Comparison of ENCODE assay signal across 22 cellular contexts in the genomic region with DNA sequence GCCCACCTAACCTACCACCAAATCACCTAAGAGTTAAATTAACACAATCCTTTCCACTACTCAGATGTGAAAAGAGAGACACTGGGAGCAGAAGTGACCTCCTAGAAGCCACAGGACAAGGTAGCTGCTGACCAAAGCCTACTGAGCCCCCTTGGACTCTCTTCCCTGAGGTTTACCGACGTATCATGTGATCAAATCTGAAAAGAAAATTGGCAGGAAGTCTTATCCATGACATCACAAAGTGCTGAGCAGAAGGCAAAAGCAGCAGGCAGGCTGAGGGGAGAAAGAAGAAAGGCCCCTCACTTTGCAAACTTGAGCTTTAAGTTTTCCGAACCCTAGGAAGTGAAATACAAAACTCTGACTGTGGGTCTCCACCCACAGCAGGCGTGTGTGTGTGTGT. TPM values are rescaled to one million over a fixed set of nuclear protein-coding genes. Genes with fewer than 3 reads are reported as not detected.
A peak's percentile ranks its signal among the peaks of the same experiment; 100 is the strongest.
DNase-seq lines count a peak whose midpoint lies in the region; ATAC-seq, FAIRE-seq and TF ChIP-seq lines count a peak whose summit lies in the region.
"Had no signal": no experiment of that assay in that cellular context is flagged by ENCODE, and none has a peak within 500 bp of the region (broad histone marks: within the 10 kb centered on the region; RNA-seq: fewer than 3 reads in every experiment).

No MANE protein-coding gene starts in this region.

- H4K91ac ChIP-seq in H1 (replicated peaks; ENCODE audit: insufficient read length, low read length) = no peak overlapping the region
- H4K91ac ChIP-seq in trophoblast cell (ENCODE audit: low read depth, low read length) = no peak overlapping the region

- CTCF ChIA-PET in H1 (lab: Charles Lee; ENCODE audit: partially characterized antibody) = interaction anchor here (0.6 to 8.3 kb wide), 11 partner anchors 11 to 227 kb away, joined by 3 to 72 read pairs (median 5); a partner anchor contains a TSS

- H4K5ac ChIP-seq in H1 (ENCODE audit: insufficient read length, low read depth, low read length) = no peak overlapping the region

- no peaks in the 10 kb centered on the region for H3K4me1 ChIP-seq in astrocyte (ENCODE audit: insufficient read depth, low read length)
- no peaks in the 10 kb centered on the region for H3K4me1 ChIP-seq in H1 (replicated peaks in 1 of 4; ENCODE audit: control insufficient read depth in 3 of 4, insufficient read depth in 4 of 4, low read length in 3 of 4)
- H3K4me1 ChIP-seq in trophoblast cell (ENCODE audit: control insufficient read depth in 1 of 2, insufficient read depth in 2 of 2, low read length in 2 of 2) = no peaks in the 10 kb centered on the region
- H3K4me1 ChIP-seq: BE2C had no signal

- FAIRE-seq in astrocyte (lab: Jason Lieb, UNC) (no peak), H1 (lab: Jason Lieb, UNC) (no peak)
- FAIRE-seq: D721Med had no signal

- H2AK5ac ChIP-seq in H1 (ENCODE audit: low read depth, low read length) = no peak overlapping the region
- H2AK5ac ChIP-seq in trophoblast cell (ENCODE audit: low read length) = no peak overlapping the region

- H3K79me2 ChIP-seq in astrocyte (ENCODE audit: insufficient read depth, low read length) (peaks cover 2% of the 10 kb centered on the region), H1 (ENCODE audit: control insufficient read depth in 1 of 2, insufficient read depth in 2 of 2, low read length in 2 of 2) (no peaks in the 10 kb centered on the region), trophoblast cell (ENCODE audit: control insufficient read depth, insufficient read depth, low read length, poor library complexity) (no peaks in the 10 kb centered on the region)

- H4K20me1 ChIP-seq in astrocyte (ENCODE audit: insufficient read depth, low read length) (no peaks in the 10 kb centered on the region), H1 (replicated peaks in 1 of 2; ENCODE audit: control insufficient read depth in 1 of 2, insufficient read depth in 2 of 2, low read length in 2 of 2) (no peaks in the 10 kb centered on the region)

- H3K9ac ChIP-seq in astrocyte (ENCODE audit: low read length) = no peak overlapping the region
- H3K9ac ChIP-seq in H1 (replicated peaks in 1 of 4; ENCODE audit: extremely low read depth in 1 of 4, low read depth in 3 of 4, low read length in 3 of 4) = no peak overlapping the region
- H3K9ac ChIP-seq in trophoblast cell (ENCODE audit: low read length) = no peak overlapping the region
- H3K9ac ChIP-seq: KMS-11 had no signal

- H3K27me3 ChIP-seq in astrocyte (ENCODE audit: insufficient read depth, low read length) (no peaks in the 10 kb centered on the region), H1 (replicated peaks in 1 of 4; ENCODE audit: control insufficient read depth in 3 of 4, extremely low read depth in 1 of 4, insufficient read depth in 3 of 4, low read length in 3 of 4) (no peaks in the 10 kb centered on the region; a peak in 1 of 7 replicates), trophoblast cell (ENCODE audit: insufficient read depth, low read length) (no peaks in the 10 kb centered on the region)
- H3K27me3 ChIP-seq: BE2C had no signal

- no peak overlapping the region for H3K27ac Mint-ChIP-seq in astrocyte (ENCODE audit: unreplicated experiment)
- H3K27ac Mint-ChIP-seq in activated naive CD8-positive, alpha-beta T cell treated with anti-CD3 and anti-CD28 coated beads for 36 hours = no peak overlapping the region
- H3K27ac Mint-ChIP-seq: CD4-positive, alpha-beta memory T cell; HFFc6 had no signal

- no peaks in the 10 kb centered on the region for H3K4me1 Mint-ChIP-seq in astrocyte (ENCODE audit: low read depth, unreplicated experiment)
- H3K4me1 Mint-ChIP-seq in activated naive CD8-positive, alpha-beta T cell treated with anti-CD3 and anti-CD28 coated beads for 36 hours = no peaks in the 10 kb centered on the region
- H3K4me1 Mint-ChIP-seq: CD4-positive, alpha-beta memory T cell had no signal

- WGBS in H1 (ENCODE audit: extremely low coverage in 1 of 2, insufficient coverage in 1 of 2, insufficient read length in 1 of 2, insufficient replicate concordance in 2 of 2, low coverage in 1 of 2, low lambda C conversion rate in 2 of 2, missing lambda C conversion rate in 1 of 2), 2 experiments = 78% methylated on average over 2 of the region's 4 CpGs; no CpG with 5 or more reads in 1 of the 2 experiments
- WGBS in trophoblast cell (ENCODE audit: extremely low coverage, insufficient coverage, insufficient read length) = no CpG with 5 or more reads among the region's 4 CpGs

- no peak overlapping the region for H3K14ac ChIP-seq in H1 (ENCODE audit: insufficient read length)
- H3K14ac ChIP-seq in trophoblast cell (ENCODE audit: low read length) = no peak overlapping the region

- no peak overlapping the region for H2BK15ac ChIP-seq in H1 (ENCODE audit: low read length)

- peaks cover 6% of the 10 kb centered on the region for H3K36me3 Mint-ChIP-seq in astrocyte (ENCODE audit: low read depth, unreplicated experiment)
- no peaks in the 10 kb centered on the region for H3K36me3 Mint-ChIP-seq in activated naive CD8-positive, alpha-beta T cell treated with anti-CD3 and anti-CD28 coated beads for 36 hours
- H3K36me3 Mint-ChIP-seq: CD4-positive, alpha-beta memory T cell had no signal

- TF ChIP-seq RAD21 in H1 (IDR thresholded peaks at IDR 0.05 in 1 of 2, conservative IDR thresholded peaks at IDR 0.05 in 1 of 2; ENCODE audit: low read depth in 2 of 2, low read length in 2 of 2) = no peak

- H3K4me3 Mint-ChIP-seq in astrocyte (ENCODE audit: unreplicated experiment) = no peak overlapping the region
- H3K4me3 Mint-ChIP-seq in activated naive CD8-positive, alpha-beta T cell treated with anti-CD3 and anti-CD28 coated beads for 36 hours = no peak overlapping the region
- H3K4me3 Mint-ChIP-seq: CD4-positive, alpha-beta memory T cell; HFFc6 had no signal

- H4K8ac ChIP-seq in H1 (ENCODE audit: extremely low read depth, insufficient read depth, low read length) (peak overlapping the region; percentile 70; the same call in 1 of the 2 replicates), trophoblast cell (ENCODE audit: low read depth, low read length) (no peak overlapping the region)

- H3K36me3 ChIP-seq in astrocyte (ENCODE audit: insufficient read depth, low read length) = no peaks in the 10 kb centered on the region
- H3K36me3 ChIP-seq in H1 (ENCODE audit: control insufficient read depth in 2 of 4, insufficient read depth in 4 of 4, low read length in 3 of 4) = no peaks in the 10 kb centered on the region
- no peaks in the 10 kb centered on the region for H3K36me3 ChIP-seq in trophoblast cell (ENCODE audit: control insufficient read depth in 1 of 2, insufficient read depth in 2 of 2, low read length in 2 of 2)
- H3K36me3 ChIP-seq: BE2C had no signal

- H3K4me3 ChIP-seq in astrocyte (ENCODE audit: insufficient read depth, low read depth, low read length) = no peak overlapping the region
- no peak overlapping the region for H3K4me3 ChIP-seq in H1 (ENCODE audit: extremely low read depth in 1 of 4, insufficient read depth in 2 of 4, low read depth in 3 of 4, low read length in 4 of 4)
- H3K4me3 ChIP-seq in trophoblast cell (ENCODE audit: low read depth, low read length) = no peak overlapping the region
- H3K4me3 ChIP-seq: PC-9 had no signal

- no peak overlapping the region for H3K4me2 ChIP-seq in astrocyte (ENCODE audit: low read length)
- H3K4me2 ChIP-seq in H1 (ENCODE audit: insufficient read depth in 1 of 2, low read depth in 2 of 2, low read length in 2 of 2) = no peak overlapping the region
- no peak overlapping the region for H3K4me2 ChIP-seq in trophoblast cell (ENCODE audit: low read length)
- H3K4me2 ChIP-seq: KMS-11, PC-9 had no signal

- H4K12ac ChIP-seq in trophoblast cell (ENCODE audit: low read depth, low read length) = no peak overlapping the region

- H2BK120ac ChIP-seq in H1 (replicated peaks; ENCODE audit: low read depth, low read length) (no peak overlapping the region), trophoblast cell (ENCODE audit: insufficient read depth, low read length, poor library complexity) (no peak overlapping the region)

- H3K9me3 ChIP-seq in astrocyte (ENCODE audit: insufficient read depth, low read depth, low read length) (no peaks in the 10 kb centered on the region), H1 (ENCODE audit: insufficient read depth in 2 of 2, low read depth in 1 of 2, low read length in 1 of 2) (no peaks in the 10 kb centered on the region), trophoblast cell (ENCODE audit: insufficient read depth, low read depth, low read length) (no peaks in the 10 kb centered on the region)
- H3K9me3 ChIP-seq: BE2C had no signal

- peak overlapping the region; percentile 8 for H2AFZ ChIP-seq in astrocyte (ENCODE audit: low read depth, low read length)
- H2AFZ ChIP-seq in H1 (ENCODE audit: low read length) = no peak overlapping the region
- H2AFZ ChIP-seq in trophoblast cell (ENCODE audit: insufficient read depth, low read length, poor library complexity) = peak overlapping the region; percentile 62
- H2AFZ ChIP-seq: PC-9 had no signal

- H2BK5ac ChIP-seq in H1 (ENCODE audit: low read depth, low read length) (no peak overlapping the region), trophoblast cell (ENCODE audit: low read depth, low read length, poor library complexity) (no peak overlapping the region)

- POLR2A ChIA-PET in H1 (lab: Charles Lee; ENCODE audit: partially characterized antibody) = no interaction called here

- DNase-seq in astrocyte (ENCODE audit: low read depth) (peak; percentile 47), H1 (ENCODE audit: low read depth in 1 of 2, low spot score in 2 of 2) (no peak), left lobe of liver (ENCODE audit: low spot score) (no peak), trophoblast cell (no peak), NCI-H2029 treated with DMSO at 0.1 percent for 48 hours (lab: John Stamatoyannopoulos, UW) (no peak)
- no peak for DNase-seq in activated naive CD8-positive, alpha-beta T cell treated with anti-CD3 and anti-CD28 coated beads for 36 hours
- DNase-seq: BE2C; CD4-positive, alpha-beta memory T cell; DND-41; GDM1; GOT3; HFFc6; MM.1S; NCI-H1105 treated with DMSO at 0.1 percent for 48 hours; NCI-H2081 treated with DMSO at 0.1 percent for 48 hours; NCI-H526 treated with DMSO at 0.1 percent for 48 hours; PC-9 had no signal

- no peak overlapping the region for H3K18ac ChIP-seq in H1 (ENCODE audit: extremely low read depth, low read length)
- no peak overlapping the region for H3K18ac ChIP-seq in trophoblast cell (ENCODE audit: low read length)

- H3K79me1 ChIP-seq in H1 (ENCODE audit: low read depth, low read length) (no peaks in the 10 kb centered on the region), trophoblast cell (ENCODE audit: low read length) (no peaks in the 10 kb centered on the region)

- H2BK12ac ChIP-seq in H1 (ENCODE audit: low read depth, low read length) (no peak overlapping the region), trophoblast cell (ENCODE audit: low read length) (no peak overlapping the region)

- no peak for TF ChIP-seq POLR2A in H1 (IDR thresholded peaks at IDR 0.05; ENCODE audit: control extremely low read depth in 1 of 2, low read depth in 2 of 2, low read length in 2 of 2)

- TF ChIP-seq CTCF in astrocyte (IDR thresholded peaks at IDR 0.05; ENCODE audit: insufficient read depth, low read depth, low read length) (no peak), H1 (IDR thresholded peaks at IDR 0.05; ENCODE audit: control extremely low read depth in 1 of 3, insufficient read depth in 1 of 3, low read depth in 1 of 3, low read length in 3 of 3) (no peak)

- H3K27ac ChIP-seq in astrocyte (ENCODE audit: low read depth, low read length) = no peak overlapping the region
- H3K27ac ChIP-seq in H1 (ENCODE audit: low read depth, low read length) = no peak overlapping the region
- H3K27ac ChIP-seq in trophoblast cell (ENCODE audit: low read depth, low read length) = no peak overlapping the region
- H3K27ac ChIP-seq: HL-60, KMS-11, PC-9 had no signal

- H2BK20ac ChIP-seq in H1 (ENCODE audit: low read length) = no peak overlapping the region

- no peak overlapping the region for H3K56ac ChIP-seq in H1 (replicated peaks; ENCODE audit: insufficient read length, low read depth, low read length)

- H3K23me2 ChIP-seq in H1 (ENCODE audit: low read depth, low read length) = no peaks in the 10 kb centered on the region; the same call in 1 of the 2 replicates

- ATAC-seq in left lobe of liver (peak; percentile 40), GM19463 (IDR thresholded peaks at IDR 0.05; ENCODE audit: unreplicated experiment) (no peak)

- H3K23ac ChIP-seq in H1 (ENCODE audit: insufficient read length) (no peak overlapping the region), trophoblast cell (ENCODE audit: low read length) (no peak overlapping the region)

- H3K9me3 Mint-ChIP-seq in astrocyte (ENCODE audit: unreplicated experiment) = no peaks in the 10 kb centered on the region
- H3K9me3 Mint-ChIP-seq in activated naive CD8-positive, alpha-beta T cell treated with anti-CD3 and anti-CD28 coated beads for 36 hours = no peaks in the 10 kb centered on the region
- H3K9me3 Mint-ChIP-seq: CD4-positive, alpha-beta memory T cell; HFFc6 had no signal

- TF ChIP-seq EP300 in H1 (IDR thresholded peaks at IDR 0.05; ENCODE audit: borderline replicate concordance in 1 of 2, low read depth in 2 of 2, low read length in 2 of 2) = no peak

- H3K4ac ChIP-seq in H1 (replicated peaks; ENCODE audit: insufficient read length, low read depth, low read length) = no peak overlapping the region
- H3K4ac ChIP-seq in trophoblast cell (ENCODE audit: low read depth, low read length) = no peak overlapping the region

- H3K27me3 Mint-ChIP-seq in astrocyte (ENCODE audit: low read depth, unreplicated experiment) = no peaks in the 10 kb centered on the region
- no peaks in the 10 kb centered on the region for H3K27me3 Mint-ChIP-seq in activated naive CD8-positive, alpha-beta T cell treated with anti-CD3 and anti-CD28 coated beads for 36 hours
- H3K27me3 Mint-ChIP-seq: CD4-positive, alpha-beta memory T cell had no signal

RNA-seq across cellular contexts. Expression of a gene that starts 11.1 kb away (rescaled TPM):
- total RNA-seq in astrocyte (9.2 and 9.9 TPM in 2 replicates), left lobe of liver (3.3 TPM)
- 7.5 and 7.8 TPM in 2 replicates for total RNA-seq in H1 (2021; fragmentation: NEBNext Ultra II Directional; extraction: Animal tissue kit (Norgen Biotek cat#: 25700))
- 2.1 and 2.2 TPM in 2 replicates for polyA plus RNA-seq in H1 (2011; rRNA removed)
- polyA plus RNA-seq in H1 (2011; cell fraction: cytosol; rRNA removed) = 4.0 TPM
- 5.9 TPM for polyA plus RNA-seq in H1 (2011; cell fraction: nucleus; rRNA removed)
- 3.6 to 6.1 TPM (median 4.7 TPM) in 4 replicates for polyA plus RNA-seq in H1 (2012, experiment 1 of 2)
- 1.1 TPM for polyA plus RNA-seq in H1 (2012, experiment 2 of 2)
- polyA plus RNA-seq in H1 (2013, experiment 1 of 2) = 7.0 TPM
- polyA plus RNA-seq in H1 (2013, experiment 2 of 2) = 6.1 TPM
- 16.3 and 17.9 TPM in 2 replicates for polyA minus RNA-seq in H1 (2011; rRNA and poly(A)+ RNA removed)
- polyA minus RNA-seq in H1 (2011; cell fraction: cytosol; rRNA and poly(A)+ RNA removed) = 9.2 TPM
- polyA minus RNA-seq in H1 (2011; cell fraction: nucleus; rRNA and poly(A)+ RNA removed) = 65.6 TPM
- 2.7 and 2.9 TPM in 2 replicates for polyA plus RNA-seq in trophoblast cell (2013)
- 1 to 10 TPM; 2.2 to 2.5 TPM for total RNA-seq in activated naive CD8-positive, alpha-beta T cell treated with anti-CD3 and anti-CD28 coated beads for 36 hours

RNA-seq across cellular contexts. Expression of a gene that starts 48.8 kb away (rescaled TPM):
- not detected in 2 replicates for total RNA-seq in astrocyte
- total RNA-seq in H1 (2021; fragmentation: NEBNext Ultra II Directional; extraction: Animal tissue kit (Norgen Biotek cat#: 25700)) = not detected in 2 replicates
- polyA plus RNA-seq in H1 (2011; rRNA removed) = not detected in 2 replicates
- not detected for polyA plus RNA-seq in H1 (2011; cell fraction: cytosol; rRNA removed)
- not detected for polyA plus RNA-seq in H1 (2011; cell fraction: nucleus; rRNA removed)
- not detected in 4 replicates for polyA plus RNA-seq in H1 (2012, experiment 1 of 2)
- not detected for polyA plus RNA-seq in H1 (2012, experiment 2 of 2)
- polyA plus RNA-seq in H1 (2013, experiment 1 of 2) = not detected
- polyA plus RNA-seq in H1 (2013, experiment 2 of 2) = not detected
- polyA minus RNA-seq in H1 (2011; rRNA and poly(A)+ RNA removed) = not detected in 2 replicates
- not detected for polyA minus RNA-seq in H1 (2011; cell fraction: cytosol; rRNA and poly(A)+ RNA removed)
- not detected for polyA minus RNA-seq in H1 (2011; cell fraction: nucleus; rRNA and poly(A)+ RNA removed)
- total RNA-seq in left lobe of liver = not detected
- polyA plus RNA-seq in trophoblast cell (2013) = not detected in 2 replicates
- total RNA-seq in activated naive CD8-positive, alpha-beta T cell treated with anti-CD3 and anti-CD28 coated beads for 36 hours = not detected
- total RNA-seq: CD4-positive, alpha-beta memory T cell; HFFc6; PC-9 had no signal
- polyA plus RNA-seq: AG04450; CD4-positive, alpha-beta memory T cell had no signal
